8 cellular contexts compared by ENCODE assay signal in genomic region chr9:32526042-32526706, GRCh38. TPM values are rescaled to one million over a fixed set of nuclear protein-coding genes. Genes with fewer than 3 reads are reported as not detected.
DNase-seq lines count a peak whose midpoint lies in the region; ATAC-seq and TF ChIP-seq lines count a peak whose summit lies in the region.

Gene RIGI (minus strand): TSS chr9:32526196. CDS start chr9:32526166, 30 bp downstream.

- H3K27me3 ChIP-seq in stomach smooth muscle (ENCODE audit: control insufficient read depth in 1 of 2, insufficient read depth in 2 of 2, low read length in 2 of 2) = no peaks in the 10 kb centered on the region

- peak; percentile 64 for TF ChIP-seq CTCF in neural crest cell (conservative IDR thresholded peaks at IDR 0.05)

- peak within 1 kb of the TSS; percentile 85 for H3K27ac ChIP-seq in KOPT-K1 (ENCODE audit: low read depth, low read length, poor library complexity, severe bottlenecking)
- peak within 1 kb of the TSS; percentile 76 for H3K27ac ChIP-seq in stomach smooth muscle (ENCODE audit: low read length)

- peaks cover 28% of the 10 kb centered on the region for H3K36me3 Mint-ChIP-seq in neural crest cell (ENCODE audit: low read depth)

- H3K27me3 Mint-ChIP-seq in neural crest cell (ENCODE audit: low read depth) = no peaks in the 10 kb centered on the region

- H3K27ac Mint-ChIP-seq in neural crest cell (ENCODE audit: unreplicated experiment) = peak within 1 kb of the TSS; percentile 58

- peaks cover 4% of the 10 kb centered on the region for H3K4me1 ChIP-seq in stomach smooth muscle (ENCODE audit: control insufficient read depth, insufficient read depth, low read length)

- peaks cover 10% of the 10 kb centered on the region for H3K9me3 Mint-ChIP-seq in neural crest cell

- peaks cover 23% of the 10 kb centered on the region for H3K4me1 Mint-ChIP-seq in neural crest cell

- ATAC-seq in GM21786 (IDR thresholded peaks at IDR 0.05; ENCODE audit: unreplicated experiment) = peak; percentile 75

- H3K9ac ChIP-seq in stomach smooth muscle (ENCODE audit: low read length in 2 of 2) = peak within 1 kb of the TSS; percentile 87

- peak; percentile 97 for DNase-seq in Daoy (ENCODE audit: low read depth)
- DNase-seq in RPMI7951 (ENCODE audit: low read depth) = peak; percentile 92
- peak; percentile 68 for DNase-seq in activated effector memory CD4-positive, alpha-beta T cell treated with Interleukin-2 at 50 U/mL for 16 hours
- DNase-seq in fibroblast of the conjunctiva (ENCODE audit: low read depth) = peak; percentile 76
- peak; percentile 64 for DNase-seq in neural crest cell (ENCODE audit: low read depth, low spot score)

- H3K9me3 ChIP-seq in KOPT-K1 (ENCODE audit: insufficient read depth, low read length, poor library complexity, severe bottlenecking) = peaks cover 21% of the 10 kb centered on the region
- no peaks in the 10 kb centered on the region for H3K9me3 ChIP-seq in stomach smooth muscle (ENCODE audit: control insufficient read depth in 2 of 2, low read length in 2 of 2)

- peak within 1 kb of the TSS; percentile 90 for H3K4me3 Mint-ChIP-seq in neural crest cell

- peak within 1 kb of the TSS; percentile 93 to 98 for H3K4me3 ChIP-seq in stomach smooth muscle (ENCODE audit: low read length in 2 of 2)

- peaks cover 13% of the 10 kb centered on the region; the same call in 1 of the 2 replicates for H3K36me3 ChIP-seq in KOPT-K1 (ENCODE audit: insufficient read depth, low read length)
- H3K36me3 ChIP-seq in stomach smooth muscle (ENCODE audit: control insufficient read depth in 2 of 2, insufficient read depth in 2 of 2, low read length in 2 of 2) = no peaks in the 10 kb centered on the region

RNA-seq across cellular contexts. Expression of gene RIGI, which starts in this region (rescaled TPM):
- total RNA-seq in Daoy (2014; rRNA removed; shearing (Covaris generic)) = 23.5 and 24.6 TPM in 2 replicates
- total RNA-seq in RPMI7951 (2014; rRNA removed; shearing (Covaris generic)) = 12.0 and 13.5 TPM in 2 replicates
- 6.4 and 6.6 TPM in 2 replicates for total RNA-seq in neural crest cell

Comparison
In these comparisons a context has a peak if more than half of its experiments do, and no peak if none do; other contexts are left out.
1. Peak in every context shown above with its lines: DNase-seq, ATAC-seq, H3K4me3 ChIP-seq and H3K27ac ChIP-seq.